22 cellular contexts compared by ENCODE assay signal in genomic region chr5:55123365-55123764, GRCh38. TPM values are rescaled to one million over a fixed set of nuclear protein-coding genes. Genes with fewer than 3 reads are reported as not detected.
"Had no signal": no experiment of that assay in that cellular context is flagged by ENCODE, and none has a peak within 500 bp of the region (broad histone marks: within the 10 kb centered on the region; RNA-seq: fewer than 3 reads in every experiment).

No MANE protein-coding gene starts in this region.

- H3K4me3 Mint-ChIP-seq: IgD-negative memory B cell had no signal

- ATAC-seq: K562 had no signal

- H3K27ac Mint-ChIP-seq: IgD-negative memory B cell had no signal

- H3K4me1 Mint-ChIP-seq: IgD-negative memory B cell had no signal

- DNase-seq: Kasumi-1, MV-4-11, NCI-H1048, NCI-H1105, NCI-H1417, NCI-H1436 treated with DMSO at 0.1 percent for 48 hours, NCI-H1694, NCI-H187 treated with DMSO at 0.1 percent for 48 hours, NCI-H2029 treated with DMSO at 0.1 percent for 48 hours, NCI-H2107, NCI-H2227 treated with DMSO at 0.1 percent for 48 hours, NCI-H510A, NCI-H524 treated with DMSO at 0.1 percent for 48 hours, NCI-H69, NCI-H774, Right ventricle myocardium superior, RPMI8226, SIG-M5 had no signal

- H3K36me3 Mint-ChIP-seq: IgD-negative memory B cell had no signal

RNA-seq across cellular contexts. Expression of gene GZMA, which starts 20.9 kb away (rescaled TPM):
- total RNA-seq: K562, MCF 10A, SJSA1 had no signal

RNA-seq across cellular contexts. Expression of gene CDC20B, which starts 49.6 kb away (rescaled TPM):
- total RNA-seq: K562, MCF 10A, Right ventricle myocardium superior, SJSA1 had no signal
